Comparison of ENCODE assay signal across 27 cellular contexts in the genomic region with DNA sequence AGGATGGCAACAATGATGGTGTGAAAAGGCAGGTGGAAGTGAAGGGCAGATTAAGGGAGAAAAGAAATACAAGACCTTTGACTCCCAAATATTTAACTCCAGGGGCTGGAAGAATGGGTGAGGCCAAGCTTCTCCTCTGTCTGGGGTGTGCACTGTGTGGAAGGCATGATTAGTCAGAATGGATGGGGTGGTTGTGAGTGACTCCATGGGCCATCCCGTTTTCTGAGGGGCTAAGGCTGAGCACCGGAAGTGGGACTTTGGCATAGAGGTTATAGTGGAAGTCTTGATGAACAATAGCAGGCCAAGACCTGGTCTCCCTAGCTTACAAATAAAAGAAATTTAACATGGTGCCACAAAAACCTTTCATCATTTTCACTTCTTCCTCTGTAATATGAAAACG. TPM values are rescaled to one million over a fixed set of nuclear protein-coding genes. Genes with fewer than 3 reads are reported as not detected.
DNase-seq lines count a peak whose midpoint lies in the region; ATAC-seq, FAIRE-seq and TF ChIP-seq lines count a peak whose summit lies in the region.
"Had no signal": no experiment of that assay in that cellular context is flagged by ENCODE, and none has a peak within 500 bp of the region (broad histone marks: within the 10 kb centered on the region; RNA-seq: fewer than 3 reads in every experiment).

No MANE protein-coding gene starts in this region.

- peaks cover 100% of the 10 kb centered on the region for H3K79me2 ChIP-seq in GM23338 (replicated peaks; ENCODE audit: insufficient read depth)
- H3K79me2 ChIP-seq in K562 (ENCODE audit: control insufficient read depth, insufficient read depth, low read length) = peaks cover 100% of the 10 kb centered on the region

- no peak for TF ChIP-seq POLR2A in K562 (conservative IDR thresholded peaks at IDR 0.05)
- no peak for TF ChIP-seq POLR2A in gastrocnemius medialis (IDR thresholded peaks at IDR 0.05)

- H2AFZ ChIP-seq in GM23338 = no peak overlapping the region
- no peak overlapping the region for H2AFZ ChIP-seq in K562 (ENCODE audit: low read depth, low read length)
- H2AFZ ChIP-seq: GM23248 had no signal

- H3K4me3 Mint-ChIP-seq in GM23338 = no peak overlapping the region
- no peak overlapping the region for H3K4me3 Mint-ChIP-seq in nephron progenitor cell
- H3K4me3 Mint-ChIP-seq: IgD-negative memory B cell had no signal

- no peaks in the 10 kb centered on the region for H3K9me2 ChIP-seq in GM23338 (ENCODE audit: insufficient read depth)

- DNase-seq in GM23338 (ENCODE audit: low spot score) (no peak), K562 (ENCODE audit: extremely low read depth in 1 of 4, low spot score in 3 of 4) (no peak), nephron progenitor cell (no peak), gastrocnemius medialis (no peak), C1 segment of cervical spinal cord (lab: John Stamatoyannopoulos, UW) (no peak), NCI-H187 (lab: John Stamatoyannopoulos, UW) (no peak), LoVo (ENCODE audit: low spot score) (no peak)
- DNase-seq: AML-193, DMS53, GM23248, Karpas-422, NCI-H1105 treated with DMSO at 0.1 percent for 48 hours, NCI-H2029 treated with DMSO at 0.1 percent for 48 hours, NCI-H2171, NCI-H226, NCI-H510A, NCI-H69, Peyer's patch, SIG-M5 had no signal

- H3K36me3 Mint-ChIP-seq in GM23338 (ENCODE audit: low read depth) = peaks cover 25% of the 10 kb centered on the region
- H3K36me3 Mint-ChIP-seq in nephron progenitor cell (ENCODE audit: low read depth) = peaks cover 55% of the 10 kb centered on the region

- H3K9me3 Mint-ChIP-seq in GM23338 (no peaks in the 10 kb centered on the region), nephron progenitor cell (no peaks in the 10 kb centered on the region)
- H3K9me3 Mint-ChIP-seq: IgD-negative memory B cell had no signal

- H3K27me3 ChIP-seq in GM23338 (ENCODE audit: insufficient read depth) (no peaks in the 10 kb centered on the region), K562 (ENCODE audit: control insufficient read depth in 2 of 2, insufficient read depth in 2 of 2, low read length in 2 of 2) (no peaks in the 10 kb centered on the region), gastrocnemius medialis (no peaks in the 10 kb centered on the region)
- H3K27me3 ChIP-seq: Peyer's patch had no signal

- BruUV-seq in K562 (replicated peaks; lab: Mats Ljungman, UMichigan) = no TSS peak

- no peak for FAIRE-seq in K562 (lab: Jason Lieb, UNC)
- FAIRE-seq: A549, D721Med, GM18507 had no signal

- TF ChIP-seq RAD21 in K562 (CRISPR knock-in tag; conservative IDR thresholded peaks at IDR 0.05 in 1 of 2, IDR thresholded peaks at IDR 0.05 in 1 of 2) = no peak

- H3K4me3 ChIP-seq in GM23338 = no peak overlapping the region
- no peak overlapping the region for H3K4me3 ChIP-seq in K562
- H3K4me3 ChIP-seq in gastrocnemius medialis = no peak overlapping the region
- H3K4me3 ChIP-seq: A549, GM23248, HAP-1, Peyer's patch, SK-N-MC had no signal

- CTCF ChIA-PET in K562 (lab: Yijun Ruan, JAX; ENCODE audit: low intra/inter-chr PET ratio) = no interaction called here

- ATAC-seq in GM23338 (no peak), K562 (no peak), gastrocnemius medialis (no peak)
- ATAC-seq: A549 had no signal

- H3F3A ChIP-seq in GM23338 (replicated peaks; ENCODE audit: low read depth) = 0 out of 2 replicates have a peak, but pooled peaks cover 3% of the 10 kb centered on the region

- WGBS in K562 (ENCODE audit: insufficient coverage, low coverage, missing lambda C conversion rate) = 50% methylated on average over 3 of the region's 3 CpGs

- peaks cover 75% of the 10 kb centered on the region for H3K4me1 Mint-ChIP-seq in GM23338
- H3K4me1 Mint-ChIP-seq in nephron progenitor cell = peaks cover 75% of the 10 kb centered on the region

- H3K27ac ChIP-seq in GM23338 (ENCODE audit: low read depth) (0 out of 2 replicates have a peak overlapping the region, but pooled peaks have one; percentile 36), K562 (ENCODE audit: extremely low read depth, low read depth, low read length) (no peak overlapping the region), gastrocnemius medialis (peak overlapping the region; percentile 38 to 84 (median 66))
- H3K27ac ChIP-seq: A549, C4-2B, GM23248, HL-60, Peyer's patch, SK-N-MC had no signal

- intact Hi-C loops in K562 (cut with micrococcal nuclease) (no loop called here), gastrocnemius medialis (cut with DNase I; ENCODE audit: low total_unique reads) (no loop called here)

- no peaks in the 10 kb centered on the region; the same call in 1 of the 2 replicates for H3K36me3 ChIP-seq in GM23338 (ENCODE audit: insufficient read depth)
- H3K36me3 ChIP-seq in K562 (ENCODE audit: control insufficient read depth, insufficient read depth, low read length) = peaks cover 76% of the 10 kb centered on the region
- H3K36me3 ChIP-seq in gastrocnemius medialis = no peaks in the 10 kb centered on the region
- H3K36me3 ChIP-seq: Peyer's patch had no signal

- peak overlapping the region in 1 of 2 experiments; percentile 27; a peak in 1 of 4 replicates for H3K9ac ChIP-seq in K562 (ENCODE audit: insufficient read depth in 1 of 2, low read depth in 2 of 2, low read length in 2 of 2)
- H3K9ac ChIP-seq: GM23248 had no signal

- TF ChIP-seq CTCF in GM23338 (conservative IDR thresholded peaks at IDR 0.05; ENCODE audit: low read depth in 2 of 2) = no peak
- TF ChIP-seq CTCF in K562 (IDR thresholded peaks at IDR 0.05 in 2 of 3, conservative IDR thresholded peaks at IDR 0.05 in 1 of 3; ENCODE audit: insufficient read depth in 2 of 3, low read depth in 1 of 3, low read length in 3 of 3) = no peak
- no peak for TF ChIP-seq CTCF in nephron progenitor cell (IDR thresholded peaks at IDR 0.05)
- TF ChIP-seq CTCF in gastrocnemius medialis (IDR thresholded peaks at IDR 0.05 in 4 of 5, conservative IDR thresholded peaks at IDR 0.05 in 1 of 5) = no peak

- no peak overlapping the region for H3K4me2 ChIP-seq in GM23338
- no peak overlapping the region for H3K4me2 ChIP-seq in K562 (ENCODE audit: insufficient read depth, low read length)
- H3K4me2 ChIP-seq: A549 had no signal

- H3K27me3 Mint-ChIP-seq in GM23338 (ENCODE audit: insufficient read depth, low read depth, poor library complexity) (peaks cover 6% of the 10 kb centered on the region), nephron progenitor cell (ENCODE audit: low read depth, poor library complexity) (no peaks in the 10 kb centered on the region)
- H3K27me3 Mint-ChIP-seq: IgD-negative memory B cell had no signal

- H3K9me3 ChIP-seq in K562 (replicated peaks; ENCODE audit: control insufficient read depth, insufficient read depth, low read depth, low read length) = no peaks in the 10 kb centered on the region
- no peaks in the 10 kb centered on the region for H3K9me3 ChIP-seq in gastrocnemius medialis
- H3K9me3 ChIP-seq: A549, HAP-1, Peyer's patch had no signal

- no peak for TF ChIP-seq EP300 in K562 (IDR thresholded peaks at IDR 0.05; ENCODE audit: low read length)

- H3K27ac Mint-ChIP-seq in GM23338 (no peak overlapping the region), nephron progenitor cell (peak overlapping the region; percentile 94)

- peaks cover 48% of the 10 kb centered on the region for H3K4me1 ChIP-seq in GM23338 (ENCODE audit: insufficient read depth)
- peaks cover 45 to 97% of the 10 kb centered on the region in 2 experiments for H3K4me1 ChIP-seq in K562 (replicated peaks in 1 of 2; ENCODE audit: control insufficient read depth in 2 of 2, insufficient read depth in 2 of 2, low read length in 2 of 2)
- H3K4me1 ChIP-seq in gastrocnemius medialis = peaks cover 37 to 83% of the 10 kb centered on the region in 2 donors

- H4K20me1 ChIP-seq in GM23338 (replicated peaks; ENCODE audit: insufficient read depth) (peaks cover 92% of the 10 kb centered on the region), K562 (replicated peaks; ENCODE audit: control insufficient read depth, insufficient read depth, low read length) (peaks cover 61% of the 10 kb centered on the region)

- POLR2A ChIA-PET in K562 (lab: Yijun Ruan, JAX) = interaction anchor here (0.7 to 2.7 kb wide), 9 partner anchors 8 to 201 kb away, joined by 3 to 43 read pairs (median 4); a partner anchor contains a TSS

- in situ Hi-C loops in K562 (cut with MboI) = no loop called here
- in situ Hi-C loops in gastrocnemius medialis (cut with MboI; ENCODE audit: low sequenced_read_pairs in 4 of 4) = no loop called here

- H3K9me1 ChIP-seq in K562 (ENCODE audit: control insufficient read depth, insufficient read depth, low read length) = peaks cover 4% of the 10 kb centered on the region

TF ChIP-seq in GM23338, 12 proteins besides CTCF, POLR2A, EP300 and RAD21 (continues in another document):
- TF ChIP-seq STAT1 (IDR thresholded peaks at IDR 0.05; ENCODE audit: unreplicated experiment) = no peak

TF ChIP-seq in K562, 482 proteins besides CTCF, POLR2A, EP300 and RAD21 (continues in another document):
- TF ChIP-seq KLF6 (CRISPR knock-in tag; IDR thresholded peaks at IDR 0.05; ENCODE audit: borderline replicate concordance) = no peak

RNA-seq across cellular contexts. Expression of a gene that starts 12.1 kb away (rescaled TPM):
- total RNA-seq in GM23338 (2014; rRNA removed; shearing (Covaris generic)) = 33.5 and 37.2 TPM in 2 replicates
- polyA plus RNA-seq in GM23338 (2016; fragmentation: Nextera tagmentation; extraction: Ambion mirVana) = 26.4 and 27.2 TPM in 2 replicates
- 24.9 and 55.4 TPM in 2 replicates for total RNA-seq in K562 (2011; cell fraction: chromatin; rRNA removed; ENCODE audit: low replicate concordance)
- total RNA-seq in K562 (2011; cell fraction: nucleolus; rRNA removed) = 17.5 and 22.4 TPM in 2 replicates
- total RNA-seq in K562 (2011; cell fraction: nucleoplasm; rRNA removed) = 30.3 and 42.3 TPM in 2 replicates
- 11.1 and 13.2 TPM in 2 replicates for total RNA-seq in K562 (2014; rRNA removed)
- total RNA-seq in K562 (2014; rRNA removed; fragmentation: Illumina TruSeq; extraction: Trizol) = 29.6 and 33.6 TPM in 2 replicates
- total RNA-seq in K562 (2015; rRNA removed; fragmentation: Illumina TruSeq; extraction: Trizol) = 25.9 and 26.5 TPM in 2 replicates
- total RNA-seq in K562 (2021) = 41.3 and 44.7 TPM in 2 replicates
- polyA plus RNA-seq in K562 (2011; rRNA removed) = 26.3 and 31.6 TPM in 2 replicates
- 8.7 and 15.4 TPM in 2 replicates for polyA plus RNA-seq in K562 (2011; cell fraction: cytosol; rRNA removed)
- 40.0 and 46.3 TPM in 2 replicates for polyA plus RNA-seq in K562 (2011; cell fraction: nucleus; rRNA removed)
- 24.2 and 27.2 TPM in 2 replicates for polyA plus RNA-seq in K562 (2012)
- 41.2 and 41.6 TPM in 2 replicates for polyA plus RNA-seq in K562 (2014; fragmentation: Illumina TruSeq; extraction: Trizol)
- 10 to 100 TPM; 11.8 to 14.8 TPM for polyA plus RNA-seq in K562 (2014; fragmentation: Nextera tagmentation; extraction: Ambion mirVana)
- polyA plus RNA-seq in K562 (2014; rRNA removed) = 23.8 and 27.2 TPM in 2 replicates
- polyA minus RNA-seq in K562 (2011; rRNA and poly(A)+ RNA removed) = 26.4 and 27.4 TPM in 2 replicates
- polyA minus RNA-seq in K562 (2011; cell fraction: cytosol; rRNA and poly(A)+ RNA removed) = 15.8 and 21.2 TPM in 2 replicates
- polyA minus RNA-seq in K562 (2011; cell fraction: nucleus; rRNA and poly(A)+ RNA removed) = 12.7 and 14.9 TPM in 2 replicates
- 10 to 100 TPM in 2 of 4 donors, 1 to 10 TPM in 2; 5.4 to 13.6 (median 10.7) TPM for total RNA-seq in gastrocnemius medialis
